19 cellular contexts compared by ENCODE assay signal in the genomic region with DNA sequence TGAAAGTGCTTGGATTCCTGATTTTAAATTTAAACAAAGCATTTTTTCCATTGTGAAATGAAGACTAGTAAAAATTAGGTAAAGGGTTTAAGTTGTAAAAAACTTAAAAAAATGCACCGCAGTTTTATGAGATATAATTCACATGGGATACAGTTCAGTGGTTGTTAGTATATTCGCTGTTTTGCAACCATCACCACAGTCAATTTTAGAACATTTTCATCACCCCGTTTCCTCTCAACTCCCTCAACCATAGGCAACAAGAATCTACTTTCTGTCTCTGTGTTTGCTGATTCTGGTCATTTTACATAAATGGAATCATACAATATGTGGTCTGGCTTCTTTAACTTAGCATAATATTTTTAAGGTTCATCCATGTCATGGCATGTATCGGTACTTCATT. TPM values are rescaled to one million over a fixed set of nuclear protein-coding genes. Genes with fewer than 3 reads are reported as not detected.
DNase-seq lines count a peak whose midpoint lies in the region; FAIRE-seq lines count a peak whose summit lies in the region.
"Had no signal": no experiment of that assay in that cellular context is flagged by ENCODE, and none has a peak within 500 bp of the region (broad histone marks: within the 10 kb centered on the region; RNA-seq: fewer than 3 reads in every experiment).

No MANE protein-coding gene starts in this region.

- H3K27me3 ChIP-seq in mesendoderm (ENCODE audit: insufficient read depth, low read length, poor library complexity), result no peaks in the 10 kb centered on the region
- no peaks in the 10 kb centered on the region for H3K27me3 ChIP-seq in HAP-1 (ENCODE audit: low read depth)
- no peaks in the 10 kb centered on the region for H3K27me3 ChIP-seq in small intestine (ENCODE audit: control insufficient read depth in 2 of 2, insufficient read depth in 2 of 2, low read length in 2 of 2)

- H3K4ac ChIP-seq in mesendoderm (ENCODE audit: low read depth, low read length), result no peak overlapping the region

- no peak overlapping the region for H2BK120ac ChIP-seq in mesendoderm (ENCODE audit: low read depth, low read length)

- no peak overlapping the region for H2BK15ac ChIP-seq in mesendoderm (replicated peaks; ENCODE audit: low read depth)

- H3K79me1 ChIP-seq in mesendoderm (ENCODE audit: low read length), result peaks cover 6% of the 10 kb centered on the region

- H2BK5ac ChIP-seq in mesendoderm (ENCODE audit: low read length), result no peak overlapping the region

- H3K27ac Mint-ChIP-seq in activated naive CD4-positive, alpha-beta T cell treated with anti-CD3 and anti-CD28 coated beads, Interleukin-2, amount 50 U/mL, for 24 hours, result no peak overlapping the region
- no peak overlapping the region for H3K27ac Mint-ChIP-seq in dendritic cell treated with granulocyte-macrophage colony-stimulating factor and Interleukin-4, amounts not matched to agents 40 ng/mL and 50 ng/mL, for 4 days

- no peak for DNase-seq in activated naive CD4-positive, alpha-beta T cell treated with anti-CD3 and anti-CD28 coated beads, Interleukin-2, amount 50 U/mL, for 16 hours
- peak; percentile 35 for DNase-seq in NOMO-1 treated with dmso at 0.1 percent for 144 hours (lab: John Stamatoyannopoulos, UW; ENCODE audit: unreplicated experiment)
- no peak for DNase-seq in COR-L47 (lab: John Stamatoyannopoulos, UW)
- no peak for DNase-seq in mesendoderm
- no peak for DNase-seq in HAP-1 (ENCODE audit: low spot score in 2 of 2)
- DNase-seq in small intestine, result no peak
- DNase-seq: activated CD8-positive, alpha-beta memory T cell treated with anti-CD3 and anti-CD28 coated beads, Interleukin-2, amount 50 U/mL, for 4 hours; amniotic stem cell; DMS 273 treated with DMSO at 0.1 percent for 48 hours; esophagus squamous epithelium; left ventricle myocardium superior; NCI-H1092 treated with DMSO at 0.1 percent for 48 hours; NCI-H2227 treated with DMSO at 0.1 percent for 48 hours; OCI-M1; SW 1271 had no signal

- no peaks in the 10 kb centered on the region for H3K9me3 Mint-ChIP-seq in activated naive CD4-positive, alpha-beta T cell treated with anti-CD3 and anti-CD28 coated beads, Interleukin-2, amount 50 U/mL, for 24 hours
- no peaks in the 10 kb centered on the region for H3K9me3 Mint-ChIP-seq in dendritic cell treated with granulocyte-macrophage colony-stimulating factor and Interleukin-4, amounts not matched to agents 40 ng/mL and 50 ng/mL, for 4 days

- H3K27ac ChIP-seq in mesendoderm (ENCODE audit: low read depth, low read length) (no peak overlapping the region), small intestine (ENCODE audit: low read depth in 1 of 2, low read length in 1 of 2) (no peak overlapping the region)
- H3K27ac ChIP-seq: coronary artery, esophagus squamous epithelium had no signal

- H3K36me3 Mint-ChIP-seq in activated naive CD4-positive, alpha-beta T cell treated with anti-CD3 and anti-CD28 coated beads, Interleukin-2, amount 50 U/mL, for 24 hours, result peaks cover 12% of the 10 kb centered on the region
- H3K36me3 Mint-ChIP-seq in dendritic cell treated with granulocyte-macrophage colony-stimulating factor and Interleukin-4, amounts not matched to agents 40 ng/mL and 50 ng/mL, for 4 days (ENCODE audit: low read depth), result no peaks in the 10 kb centered on the region

- H3K4me2 ChIP-seq in mesendoderm (ENCODE audit: low read length), result no peak overlapping the region

- no peak overlapping the region for H4K8ac ChIP-seq in mesendoderm (ENCODE audit: low read depth, low read length)

- H3K4me3 ChIP-seq in mesendoderm (ENCODE audit: low read length), result no peak overlapping the region
- H3K4me3 ChIP-seq in HAP-1, result no peak overlapping the region
- H3K4me3 ChIP-seq in small intestine (ENCODE audit: low read depth in 1 of 2, low read length in 2 of 2), result no peak overlapping the region
- H3K4me3 ChIP-seq: coronary artery, esophagus squamous epithelium had no signal

- peaks cover 75% of the 10 kb centered on the region for H3K4me1 Mint-ChIP-seq in activated naive CD4-positive, alpha-beta T cell treated with anti-CD3 and anti-CD28 coated beads, Interleukin-2, amount 50 U/mL, for 24 hours
- peaks cover 66% of the 10 kb centered on the region for H3K4me1 Mint-ChIP-seq in dendritic cell treated with granulocyte-macrophage colony-stimulating factor and Interleukin-4, amounts not matched to agents 40 ng/mL and 50 ng/mL, for 4 days (ENCODE audit: low read depth)

- H3K18ac ChIP-seq in mesendoderm (ENCODE audit: low read length), result no peak overlapping the region

- H4K5ac ChIP-seq in mesendoderm (ENCODE audit: low read length), result no peak overlapping the region

- peak overlapping the region; percentile 5 for H3K4me3 Mint-ChIP-seq in activated naive CD4-positive, alpha-beta T cell treated with anti-CD3 and anti-CD28 coated beads, Interleukin-2, amount 50 U/mL, for 24 hours
- H3K4me3 Mint-ChIP-seq in dendritic cell treated with granulocyte-macrophage colony-stimulating factor and Interleukin-4, amounts not matched to agents 40 ng/mL and 50 ng/mL, for 4 days, result peak overlapping the region; percentile 41

- H3K79me2 ChIP-seq in mesendoderm (ENCODE audit: control insufficient read depth, insufficient read depth, low read length), result no peaks in the 10 kb centered on the region

- H3K56ac ChIP-seq in mesendoderm (ENCODE audit: low read length), result no peak overlapping the region

- WGBS in mesendoderm (ENCODE audit: extremely low coverage, insufficient coverage, low lambda C conversion rate), result no CpG with 5 or more reads among the region's 4 CpGs
- 78 to 85% (median 78%) methylated on average over 4 of the region's 4 CpGs for WGBS in small intestine, 3 donors

- H3K9me3 ChIP-seq in HAP-1 (no peaks in the 10 kb centered on the region), small intestine (ENCODE audit: control insufficient read depth, low read depth) (no peaks in the 10 kb centered on the region)
- H3K9me3 ChIP-seq: esophagus squamous epithelium had no signal

- H3K36me3 ChIP-seq in mesendoderm (ENCODE audit: control insufficient read depth, insufficient read depth, low read length) (no peaks in the 10 kb centered on the region), HAP-1 (replicated peaks) (peaks cover 15% of the 10 kb centered on the region), small intestine (ENCODE audit: control insufficient read depth in 2 of 2, insufficient read depth in 2 of 2, low read length in 2 of 2) (no peaks in the 10 kb centered on the region)

- H2AK5ac ChIP-seq in mesendoderm (ENCODE audit: low read length), result no peak overlapping the region

- intact Hi-C loops in dendritic cell treated with granulocyte-macrophage colony-stimulating factor and Interleukin-4, amounts not matched to agents 40 ng/mL and 50 ng/mL, for 4 days (cut with micrococcal nuclease), result loop anchor here (10.0 kb wide), 1 partner anchor 64 kb away; no protein-coding TSS in a partner anchor

- in situ Hi-C loops in HAP-1 (cut with MboI; ENCODE audit: low sequenced_read_pairs), result no loop called here

- H3K23ac ChIP-seq in mesendoderm (ENCODE audit: low read length), result no peak overlapping the region

- H3K9ac ChIP-seq in mesendoderm (ENCODE audit: low read length), result no peak overlapping the region

- no peaks in the 10 kb centered on the region for H3K27me3 Mint-ChIP-seq in activated naive CD4-positive, alpha-beta T cell treated with anti-CD3 and anti-CD28 coated beads, Interleukin-2, amount 50 U/mL, for 24 hours
- no peaks in the 10 kb centered on the region for H3K27me3 Mint-ChIP-seq in dendritic cell treated with granulocyte-macrophage colony-stimulating factor and Interleukin-4, amounts not matched to agents 40 ng/mL and 50 ng/mL, for 4 days

- no peaks in the 10 kb centered on the region for H3K4me1 ChIP-seq in mesendoderm (ENCODE audit: control insufficient read depth, low read depth, low read length)
- H3K4me1 ChIP-seq in HAP-1, result peaks cover 17% of the 10 kb centered on the region
- H3K4me1 ChIP-seq in small intestine (ENCODE audit: control insufficient read depth in 2 of 2, insufficient read depth in 1 of 2, low read depth in 1 of 2, low read length in 1 of 2), result peaks cover 4 to 11% of the 10 kb centered on the region in 2 donors

- no peak for FAIRE-seq in small intestine (lab: Jason Lieb, UNC)
- FAIRE-seq: HTR-8/SVneo had no signal

RNA-seq across cellular contexts. Expression of gene DGKD, which starts 4.0 kb away (rescaled TPM):
- 8.0 TPM for polyA plus RNA-seq in mesendoderm (2013, experiment 1 of 2)
- polyA plus RNA-seq in mesendoderm (2013, experiment 2 of 2), result 7.0 TPM
- 10 to 100 TPM; 32.4 to 54.3 (median 41.6) TPM for polyA plus RNA-seq in small intestine

RNA-seq across cellular contexts. Expression of gene SAG, which starts 50.7 kb away (rescaled TPM):
- polyA plus RNA-seq in mesendoderm (2013, experiment 1 of 2), result not detected
- polyA plus RNA-seq in mesendoderm (2013, experiment 2 of 2), result 0.18 TPM
- not detected for polyA plus RNA-seq in small intestine
